Comparison of ENCODE assay signal across 15 cellular contexts in genomic region chr6:149166747-149167146, GRCh38.
DNase-seq lines count a peak whose midpoint lies in the region; ATAC-seq and TF ChIP-seq lines count a peak whose summit lies in the region.
"Had no signal": no experiment of that assay in that cellular context is flagged by ENCODE, and none has a peak within 500 bp of the region (broad histone marks: within the 10 kb centered on the region; RNA-seq: fewer than 3 reads in every experiment).

No MANE protein-coding gene starts in this region.

- H3K4me3 Mint-ChIP-seq in T-helper 1 cell treated with Interleukin-12 subunit alpha and Interleukin-12 subunit beta and Interleukin-4 antibody, amounts not matched to agents 30 μg/mL and 1 μg/mL, for 36 hours = no peak overlapping the region
- H3K4me3 Mint-ChIP-seq in activated naive CD8-positive, alpha-beta T cell treated with anti-CD3 and anti-CD28 coated beads, Interleukin-2, amount 50 U/mL, for 24 hours = peak overlapping the region; percentile 31
- no peak overlapping the region for H3K4me3 Mint-ChIP-seq in effector memory CD8-positive, alpha-beta T cell
- H3K4me3 Mint-ChIP-seq in Caco-2 (ENCODE audit: unreplicated experiment) = no peak overlapping the region

- no peak overlapping the region for H2BK12ac ChIP-seq in neuronal stem cell (ENCODE audit: low read length)

- H3K23ac ChIP-seq in neuronal stem cell (ENCODE audit: low read depth, low read length, poor library complexity) = no peak overlapping the region

- CTCF ChIA-PET in Caco-2 (lab: Charles Lee) = no interaction called here

- WGBS in neuronal stem cell (ENCODE audit: extremely low coverage in 2 of 2, insufficient read length in 2 of 2, insufficient replicate concordance in 1 of 2), 2 donors = no CpG with 5 or more reads among the region's 8 CpGs

- no peak overlapping the region for H2BK120ac ChIP-seq in neuronal stem cell (ENCODE audit: low read depth, low read length)

- H3K27me3 ChIP-seq in neuronal stem cell (ENCODE audit: control insufficient read depth in 3 of 3, insufficient read depth in 3 of 3, low read depth in 1 of 3, low read length in 3 of 3) = no peaks in the 10 kb centered on the region
- no peaks in the 10 kb centered on the region for H3K27me3 ChIP-seq in Karpas-422 (ENCODE audit: low read length)
- no peaks in the 10 kb centered on the region for H3K27me3 ChIP-seq in Caco-2 (replicated peaks; ENCODE audit: control insufficient read depth, insufficient read depth, low read length)
- H3K27me3 ChIP-seq: transverse colon had no signal

- H3K4me3 ChIP-seq in neuronal stem cell (ENCODE audit: low read length in 2 of 2) (no peak overlapping the region), Karpas-422 (ENCODE audit: low read length) (no peak overlapping the region), Caco-2 (ENCODE audit: low read depth, low read length) (no peak overlapping the region)
- H3K4me3 ChIP-seq: A549, transverse colon had no signal

- no peak overlapping the region for H3K14ac ChIP-seq in neuronal stem cell (ENCODE audit: low read length)

- no peaks in the 10 kb centered on the region for H3K9me2 ChIP-seq in Karpas-422 (replicated peaks; ENCODE audit: insufficient read depth, low read length)

- no peak overlapping the region for H4K8ac ChIP-seq in neuronal stem cell (ENCODE audit: low read depth, low read length)

- H3K27ac ChIP-seq in neuronal stem cell (replicated peaks; ENCODE audit: low read length) = no peak overlapping the region
- no peak overlapping the region for H3K27ac ChIP-seq in Karpas-422 (ENCODE audit: low read length)
- H3K27ac ChIP-seq: A549, transverse colon had no signal

- H3K4me1 ChIP-seq in neuronal stem cell (ENCODE audit: control insufficient read depth in 2 of 2, insufficient read depth in 1 of 2, low read depth in 1 of 2, low read length in 2 of 2) (peaks cover 3 to 5% of the 10 kb centered on the region in 2 donors), Karpas-422 (ENCODE audit: low read length) (no peaks in the 10 kb centered on the region), Caco-2 (no peaks in the 10 kb centered on the region)
- H3K4me1 ChIP-seq: A549 had no signal

- peak overlapping the region; percentile 57 for H3K27ac Mint-ChIP-seq in T-helper 1 cell treated with Interleukin-12 subunit alpha and Interleukin-12 subunit beta and Interleukin-4 antibody, amounts not matched to agents 30 μg/mL and 1 μg/mL, for 36 hours
- H3K27ac Mint-ChIP-seq in activated naive CD8-positive, alpha-beta T cell treated with anti-CD3 and anti-CD28 coated beads, Interleukin-2, amount 50 U/mL, for 24 hours = peak overlapping the region; percentile 45
- H3K27ac Mint-ChIP-seq in effector memory CD8-positive, alpha-beta T cell = no peak overlapping the region
- H3K27ac Mint-ChIP-seq in Caco-2 (ENCODE audit: unreplicated experiment) = no peak overlapping the region

- no peaks in the 10 kb centered on the region for H3K27me3 Mint-ChIP-seq in T-helper 1 cell treated with Interleukin-12 subunit alpha and Interleukin-12 subunit beta and Interleukin-4 antibody, amounts not matched to agents 30 μg/mL and 1 μg/mL, for 36 hours (ENCODE audit: low read depth)
- H3K27me3 Mint-ChIP-seq in activated naive CD8-positive, alpha-beta T cell treated with anti-CD3 and anti-CD28 coated beads, Interleukin-2, amount 50 U/mL, for 24 hours = no peaks in the 10 kb centered on the region
- peaks cover 0 to 13% of the 10 kb centered on the region in 2 donors for H3K27me3 Mint-ChIP-seq in effector memory CD8-positive, alpha-beta T cell
- H3K27me3 Mint-ChIP-seq in Caco-2 (ENCODE audit: insufficient read depth, unreplicated experiment) = no peaks in the 10 kb centered on the region

- H3K79me2 ChIP-seq in Karpas-422 (ENCODE audit: low read length) = no peaks in the 10 kb centered on the region

- H3K9me3 Mint-ChIP-seq in T-helper 1 cell treated with Interleukin-12 subunit alpha and Interleukin-12 subunit beta and Interleukin-4 antibody, amounts not matched to agents 30 μg/mL and 1 μg/mL, for 36 hours = peaks cover 8% of the 10 kb centered on the region
- H3K9me3 Mint-ChIP-seq in activated naive CD8-positive, alpha-beta T cell treated with anti-CD3 and anti-CD28 coated beads, Interleukin-2, amount 50 U/mL, for 24 hours = peaks cover 4% of the 10 kb centered on the region
- no peaks in the 10 kb centered on the region for H3K9me3 Mint-ChIP-seq in effector memory CD8-positive, alpha-beta T cell
- H3K9me3 Mint-ChIP-seq in Caco-2 (ENCODE audit: unreplicated experiment) = no peaks in the 10 kb centered on the region

- H3K18ac ChIP-seq in neuronal stem cell (ENCODE audit: low read length) = peak overlapping the region; percentile 87

- H3K36me3 ChIP-seq in neuronal stem cell (replicated peaks in 1 of 2; ENCODE audit: control insufficient read depth in 2 of 2, insufficient read depth in 2 of 2, low read length in 2 of 2) = no peaks in the 10 kb centered on the region
- H3K36me3 ChIP-seq in Karpas-422 (ENCODE audit: insufficient read depth, low read length) = no peaks in the 10 kb centered on the region
- H3K36me3 ChIP-seq in Caco-2 (ENCODE audit: control insufficient read depth, insufficient read depth, low read length) = no peaks in the 10 kb centered on the region
- H3K36me3 ChIP-seq: transverse colon had no signal

- H2BK15ac ChIP-seq in neuronal stem cell (ENCODE audit: low read length) = no peak overlapping the region

- no peaks in the 10 kb centered on the region for H3K9me3 ChIP-seq in neuronal stem cell (replicated peaks in 1 of 2; ENCODE audit: control insufficient read depth in 2 of 2, insufficient read depth in 1 of 2, low read depth in 1 of 2, low read length in 2 of 2)
- H3K9me3 ChIP-seq in Karpas-422 (ENCODE audit: low read length) = no peaks in the 10 kb centered on the region
- H3K9me3 ChIP-seq in Caco-2 = no peaks in the 10 kb centered on the region
- H3K9me3 ChIP-seq: A549, transverse colon had no signal

- H3K79me1 ChIP-seq in neuronal stem cell (ENCODE audit: low read depth, low read length) = no peaks in the 10 kb centered on the region

- H3K9ac ChIP-seq in neuronal stem cell (ENCODE audit: low read depth, low read length, poor library complexity) (no peak overlapping the region), Karpas-422 (ENCODE audit: low read length) (no peak overlapping the region)

- BruUV-seq in Caco-2 (replicated peaks; lab: Mats Ljungman, UMichigan) = no TSS peak

- H2BK5ac ChIP-seq in neuronal stem cell (ENCODE audit: low read length) = no peak overlapping the region

- no peak for ATAC-seq in activated naive CD8-positive, alpha-beta T cell treated with anti-CD3 and anti-CD28 coated beads, Interleukin-2, amount 50 U/mL, for 24 hours
- ATAC-seq in effector memory CD8-positive, alpha-beta T cell (replicated peaks) = no peak
- ATAC-seq: A549, esophagus mucosa had no signal

- H3K36me3 Mint-ChIP-seq in T-helper 1 cell treated with Interleukin-12 subunit alpha and Interleukin-12 subunit beta and Interleukin-4 antibody, amounts not matched to agents 30 μg/mL and 1 μg/mL, for 36 hours (ENCODE audit: low read depth) = peaks cover 41% of the 10 kb centered on the region
- H3K36me3 Mint-ChIP-seq in activated naive CD8-positive, alpha-beta T cell treated with anti-CD3 and anti-CD28 coated beads, Interleukin-2, amount 50 U/mL, for 24 hours (ENCODE audit: low read depth) = peaks cover 4% of the 10 kb centered on the region
- no peaks in the 10 kb centered on the region for H3K36me3 Mint-ChIP-seq in effector memory CD8-positive, alpha-beta T cell (ENCODE audit: insufficient read depth)
- H3K36me3 Mint-ChIP-seq in Caco-2 (ENCODE audit: insufficient read depth, unreplicated experiment) = no peaks in the 10 kb centered on the region

- no peak overlapping the region for H3K4me2 ChIP-seq in neuronal stem cell (ENCODE audit: insufficient read depth, low read length, poor library complexity, severe bottlenecking)
- no peak overlapping the region for H3K4me2 ChIP-seq in Karpas-422 (ENCODE audit: low read depth, low read length, poor library complexity, severe bottlenecking)
- H3K4me2 ChIP-seq: A549 had no signal

- H3K4ac ChIP-seq in neuronal stem cell (ENCODE audit: low read length) = no peak overlapping the region

- H2AFZ ChIP-seq in neuronal stem cell (ENCODE audit: low read length) (no peak overlapping the region), Karpas-422 (ENCODE audit: low read length) (no peak overlapping the region)

- no peak for TF ChIP-seq CTCF in Caco-2 (IDR thresholded peaks at IDR 0.05; ENCODE audit: insufficient read depth in 1 of 2, low read depth in 1 of 2, low read length in 1 of 2, severe bottlenecking in 1 of 2, unreplicated experiment in 1 of 2)

- H2AK5ac ChIP-seq in neuronal stem cell (ENCODE audit: low read depth, low read length) = peak overlapping the region; percentile 88

- POLR2A ChIA-PET in Caco-2 (lab: Charles Lee) = no interaction called here

- DNase-seq in T-helper 1 cell = no peak
- peak; percentile 86 for DNase-seq in NCI-H1092 treated with DMSO at 0.1 percent for 48 hours (lab: John Stamatoyannopoulos, UW)
- DNase-seq in activated naive CD8-positive, alpha-beta T cell treated with anti-CD3 and anti-CD28 coated beads, Interleukin-2, amount 50 U/mL, for 24 hours = no peak
- no peak for DNase-seq in neuronal stem cell (ENCODE audit: low spot score)
- no peak for DNase-seq in Karpas-422
- no peak for DNase-seq in effector memory CD8-positive, alpha-beta T cell
- DNase-seq in Caco-2 = no peak
- DNase-seq: activated CD4-positive, CD25-positive, alpha-beta regulatory T cell; NCI-H526 treated with DMSO at 0.1 percent for 48 hours; occipital lobe; stimulated activated CD4-positive, alpha-beta T cell treated with anti-CD3 and anti-CD28 coated beads, Interleukin-12 subunit alpha, Interleukin-12 subunit beta, amount 100 ng/mL, for 4 hours; transverse colon had no signal

- intact Hi-C loops in Caco-2 (cut with micrococcal nuclease; ENCODE audit: unreplicated experiment) = no loop called here

- no peak overlapping the region for H4K91ac ChIP-seq in neuronal stem cell (ENCODE audit: low read depth, low read length, poor library complexity)

- H3K4me1 Mint-ChIP-seq in T-helper 1 cell treated with Interleukin-12 subunit alpha and Interleukin-12 subunit beta and Interleukin-4 antibody, amounts not matched to agents 30 μg/mL and 1 μg/mL, for 36 hours (ENCODE audit: low read depth) = peaks cover 51% of the 10 kb centered on the region
- peaks cover 51% of the 10 kb centered on the region for H3K4me1 Mint-ChIP-seq in activated naive CD8-positive, alpha-beta T cell treated with anti-CD3 and anti-CD28 coated beads, Interleukin-2, amount 50 U/mL, for 24 hours
- H3K4me1 Mint-ChIP-seq in effector memory CD8-positive, alpha-beta T cell (ENCODE audit: low read depth in 2 of 2) = peaks cover 20 to 26% of the 10 kb centered on the region in 2 donors
- peaks cover 5% of the 10 kb centered on the region for H3K4me1 Mint-ChIP-seq in Caco-2 (ENCODE audit: low read depth, unreplicated experiment)

- H4K20me1 ChIP-seq in Karpas-422 (ENCODE audit: insufficient read depth, low read depth, low read length) = no peaks in the 10 kb centered on the region

Comparison
In these comparisons a context has a peak if more than half of its experiments do, and no peak if none do; other contexts are left out.
1. H3K27ac Mint-ChIP-seq: peak in T-helper 1 cell treated with Interleukin-12 subunit alpha and Interleukin-12 subunit beta and Interleukin-4 antibody, amounts not matched to agents 30 μg/mL and 1 μg/mL, for 36 hours (single experiment) and activated naive CD8-positive, alpha-beta T cell treated with anti-CD3 and anti-CD28 coated beads, Interleukin-2, amount 50 U/mL, for 24 hours (single experiment); none in effector memory CD8-positive, alpha-beta T cell (0 of 2) and Caco-2 (single experiment).